In genomic region chr3:3799173-3800075, GRCh38 we compare ENCODE assay signal across 8 cellular contexts. TPM values are rescaled to one million over a fixed set of nuclear protein-coding genes. Genes with fewer than 3 reads are reported as not detected.
DNase-seq lines count a peak whose midpoint lies in the region; ATAC-seq and TF ChIP-seq lines count a peak whose summit lies in the region.

TSS of gene LRRN1 (plus strand) at chr3:3799431. CDS start at chr3:3844642, 45,211 bp downstream.

- peak in 1 of 3 donors; percentile 53 for TF ChIP-seq POLR2A in spleen (IDR thresholded peaks at IDR 0.05)

- POLR2A ChIA-PET in MCF 10A (lab: Yijun Ruan, JAX) = interaction anchor here (0.7 kb wide), 1 partner anchor 32 kb away, joined by 3 read pairs; no protein-coding TSS in a partner anchor

- no peak within 1 kb of the TSS for H3K9ac ChIP-seq in SK-N-MC (ENCODE audit: insufficient read length)

- TF ChIP-seq CTCF in MCF 10A (IDR thresholded peaks at IDR 0.05; ENCODE audit: unreplicated experiment) (no peak), spleen (IDR thresholded peaks at IDR 0.05 in 8 of 11, conservative IDR thresholded peaks at IDR 0.05 in 3 of 11) (no peak)

- no peak within 1 kb of the TSS for H3K27ac Mint-ChIP-seq in MCF 10A (ENCODE audit: low read depth, unreplicated experiment)

- intact Hi-C loops in MCF 10A (cut with micrococcal nuclease) = no loop called here
- intact Hi-C loops in spleen (cut with DNase I; ENCODE audit: low total_unique reads) = no loop called here

- H3K4me1 Mint-ChIP-seq in MCF 10A (ENCODE audit: insufficient read depth, unreplicated experiment) = peaks cover 7% of the 10 kb centered on the region

- no peaks in the 10 kb centered on the region for H3K27me3 Mint-ChIP-seq in MCF 10A (ENCODE audit: insufficient read depth, unreplicated experiment)

- CTCF ChIA-PET in MCF 10A (lab: Yijun Ruan, JAX) = interaction anchor here (0.5 to 1.5 kb wide), 5 partner anchors 11 to 376 kb away, joined by 3 read pairs; no protein-coding TSS in a partner anchor

- peak within 1 kb of the TSS; percentile 28; the same call in 1 of the 2 replicates for H3K4me3 ChIP-seq in SK-N-MC
- peak within 1 kb of the TSS; percentile 53 to 77 (median 66) for H3K4me3 ChIP-seq in spleen

- peaks cover 0 to 65% (median 17%) of the 10 kb centered on the region in 7 donors for H3K27me3 ChIP-seq in spleen (replicated peaks in 1 of 7)

- H3K4me3 Mint-ChIP-seq in MCF 10A (ENCODE audit: unreplicated experiment) = peak within 1 kb of the TSS; percentile 77

- H3K27ac ChIP-seq in SK-N-MC (no peak within 1 kb of the TSS), spleen (peak within 1 kb of the TSS; percentile 13 to 81 (median 70))

- H3K36me3 Mint-ChIP-seq in MCF 10A (ENCODE audit: insufficient read depth, unreplicated experiment) = no peaks in the 10 kb centered on the region

- DNase-seq in DMS 273 (lab: John Stamatoyannopoulos, UW; ENCODE audit: unreplicated experiment) (peak; percentile 87), SK-N-MC (ENCODE audit: low read depth, low spot score) (no peak), MCF 10A (ENCODE audit: unreplicated experiment) (peak; percentile 12), kidney tubule cell (ENCODE audit: low spot score) (peak; percentile 74), spleen (peak; percentile 93), NCI-H446 (lab: John Stamatoyannopoulos, UW) (no peak)
- DNase-seq in activated effector memory CD4-positive, alpha-beta T cell treated with anti-CD3 and anti-CD28 coated beads, Interleukin-2, amount 50 U/mL, for 16 hours = no peak

- H3K9me3 Mint-ChIP-seq in MCF 10A (ENCODE audit: unreplicated experiment) = no peaks in the 10 kb centered on the region

- no TSS peak for BruUV-seq in MCF 10A (replicated peaks; lab: Mats Ljungman, UMichigan)

- H3K36me3 ChIP-seq in SK-N-MC (ENCODE audit: insufficient read depth, low read length) (no peaks in the 10 kb centered on the region), spleen (no peaks in the 10 kb centered on the region)

- WGBS in spleen, 5 donors = 0 to 1% (median 1%) methylated on average over 48 to 102 of the region's 102 CpGs

- H3K9me3 ChIP-seq in SK-N-MC (ENCODE audit: low read depth, low read length) (no peaks in the 10 kb centered on the region), spleen (peaks cover 0 to 7% (median 0%) of the 10 kb centered on the region in 8 donors)

- peaks cover 0 to 43% (median 17%) of the 10 kb centered on the region in 6 donors for H3K4me1 ChIP-seq in spleen

- ATAC-seq in HG02981 (IDR thresholded peaks at IDR 0.05; ENCODE audit: unreplicated experiment) = peak; percentile 45

RNA-seq across cellular contexts. Expression of gene LRRN1, which starts in this region (rescaled TPM):
- total RNA-seq in MCF 10A (2022) (1.2 TPM in 2 replicates), spleen (1 to 10 TPM; 2.9 to 8.0 (median 4.1) TPM)
- polyA plus RNA-seq in spleen = 1 to 10 TPM in 1 of 3 donors, under 1 TPM in 2; 0.20 to 1.1 (median 0.35) TPM

Comparison
In these comparisons a context has a peak if more than half of its experiments do, and no peak if none do; other contexts are left out.
1. DNase-seq: peak in DMS 273 (single experiment), MCF 10A (single experiment), kidney tubule cell (single experiment) and spleen (single experiment); none in SK-N-MC (single experiment), NCI-H446 (0 of 2) and activated effector memory CD4-positive, alpha-beta T cell treated with anti-CD3 and anti-CD28 coated beads, Interleukin-2, amount 50 U/mL, for 16 hours (single experiment).